ENCODE assay signal across 11 cellular contexts in genomic region chr16:50468749-50469078, GRCh38.
DNase-seq lines count a peak whose midpoint lies in the region; ATAC-seq and TF ChIP-seq lines count a peak whose summit lies in the region.
"Had no signal": no experiment of that assay in that cellular context is flagged by ENCODE, and none has a peak within 500 bp of the region (broad histone marks: within the 10 kb centered on the region; RNA-seq: fewer than 3 reads in every experiment).

No MANE protein-coding gene starts in this region.

- intact Hi-C loops in natural killer cell (cut with micrococcal nuclease) = no loop called here

- H3K9me3 ChIP-seq in iPS-20b (ENCODE audit: insufficient read depth, low read depth, low read length) = no peaks in the 10 kb centered on the region
- H3K9me3 ChIP-seq: MG63, SJSA1 had no signal

- no peak overlapping the region for H3K27ac Mint-ChIP-seq in natural killer cell
- no peak overlapping the region for H3K27ac Mint-ChIP-seq in natural killer cell treated with Interleukin-12 subunit alpha and Interleukin-12 subunit beta and Interleukin-15 and Interleukin-18, amount 100 ng/mL, for 72 hours
- no peak overlapping the region for H3K27ac Mint-ChIP-seq in activated T-helper 17 cell treated with anti-CD3 and anti-CD28 coated beads, Interleukin-2, amount 50 U/mL, for 72 hours

- H3K36me3 ChIP-seq in iPS-20b (ENCODE audit: insufficient read depth, low read depth, low read length) = no peaks in the 10 kb centered on the region
- H3K36me3 ChIP-seq: MG63, SJSA1, tibial nerve had no signal

- no peak for ATAC-seq in natural killer cell
- ATAC-seq in natural killer cell treated with Interleukin-12 subunit alpha and Interleukin-12 subunit beta and Interleukin-15 and Interleukin-18, amount 100 ng/mL, for 72 hours = no peak
- ATAC-seq in activated T-helper 17 cell treated with anti-CD3 and anti-CD28 coated beads, Interleukin-2, amount 50 U/mL, for 72 hours (replicated peaks) = no peak

- H3K4me3 ChIP-seq in iPS-20b (ENCODE audit: low read length) = peak overlapping the region; percentile 57
- H3K4me3 ChIP-seq: MG63, SJSA1 had no signal

- peaks cover 61% of the 10 kb centered on the region for H3K27me3 ChIP-seq in iPS-20b (ENCODE audit: insufficient read depth, low read length)
- H3K27me3 ChIP-seq: MG63 had no signal

- DNase-seq in natural killer cell = no peak
- DNase-seq in natural killer cell treated with Interleukin-12 subunit alpha and Interleukin-12 subunit beta and Interleukin-15 and Interleukin-18, amount 100 ng/mL, for 72 hours (ENCODE audit: low spot score) = no peak
- no peak for DNase-seq in NOMO-1 (lab: John Stamatoyannopoulos, UW; ENCODE audit: unreplicated experiment in 2 of 2)
- DNase-seq in NAMALWA (ENCODE audit: low spot score) = no peak
- no peak for DNase-seq in GM13976 (ENCODE audit: low spot score)
- no peak for DNase-seq in NCI-H69 (lab: John Stamatoyannopoulos, UW)
- DNase-seq: MG63 had no signal

- TF ChIP-seq CTCF in natural killer cell (IDR thresholded peaks at IDR 0.05) (no peak), GM13976 (IDR thresholded peaks at IDR 0.05; ENCODE audit: borderline replicate concordance, control extremely low read depth, extremely low read depth, insufficient read depth, missing control alignments) (no peak)

- peak overlapping the region; percentile 8; the same call in 1 of the 2 replicates for H3K9ac ChIP-seq in iPS-20b (ENCODE audit: low read depth, low read length)

- H3K4me1 ChIP-seq in iPS-20b (ENCODE audit: insufficient read depth, low read length) = peaks cover 12% of the 10 kb centered on the region; the same call in 1 of the 2 replicates
- H3K4me1 ChIP-seq: SJSA1 had no signal

- peaks cover 40 to 48% of the 10 kb centered on the region in 2 donors for H3K27me3 Mint-ChIP-seq in natural killer cell (ENCODE audit: low read depth in 2 of 2)
- H3K27me3 Mint-ChIP-seq in natural killer cell treated with Interleukin-12 subunit alpha and Interleukin-12 subunit beta and Interleukin-15 and Interleukin-18, amount 100 ng/mL, for 72 hours = peaks cover 31 to 32% of the 10 kb centered on the region in 2 donors
- H3K27me3 Mint-ChIP-seq in activated T-helper 17 cell treated with anti-CD3 and anti-CD28 coated beads, Interleukin-2, amount 50 U/mL, for 72 hours = peaks cover 16% of the 10 kb centered on the region

- peak overlapping the region; percentile 69 for H3K4me3 Mint-ChIP-seq in natural killer cell
- H3K4me3 Mint-ChIP-seq in natural killer cell treated with Interleukin-12 subunit alpha and Interleukin-12 subunit beta and Interleukin-15 and Interleukin-18, amount 100 ng/mL, for 72 hours = no peak overlapping the region
- H3K4me3 Mint-ChIP-seq in activated T-helper 17 cell treated with anti-CD3 and anti-CD28 coated beads, Interleukin-2, amount 50 U/mL, for 72 hours = peak overlapping the region; percentile 47

- no peaks in the 10 kb centered on the region for H3K9me3 Mint-ChIP-seq in natural killer cell
- H3K9me3 Mint-ChIP-seq in natural killer cell treated with Interleukin-12 subunit alpha and Interleukin-12 subunit beta and Interleukin-15 and Interleukin-18, amount 100 ng/mL, for 72 hours = no peaks in the 10 kb centered on the region
- H3K9me3 Mint-ChIP-seq in activated T-helper 17 cell treated with anti-CD3 and anti-CD28 coated beads, Interleukin-2, amount 50 U/mL, for 72 hours = no peaks in the 10 kb centered on the region

- no peak overlapping the region for H3K27ac ChIP-seq in iPS-20b (ENCODE audit: low read length)
- H3K27ac ChIP-seq: SJSA1, tibial nerve had no signal

- no peaks in the 10 kb centered on the region for H3K36me3 Mint-ChIP-seq in natural killer cell
- H3K36me3 Mint-ChIP-seq in natural killer cell treated with Interleukin-12 subunit alpha and Interleukin-12 subunit beta and Interleukin-15 and Interleukin-18, amount 100 ng/mL, for 72 hours = no peaks in the 10 kb centered on the region
- no peaks in the 10 kb centered on the region for H3K36me3 Mint-ChIP-seq in activated T-helper 17 cell treated with anti-CD3 and anti-CD28 coated beads, Interleukin-2, amount 50 U/mL, for 72 hours (ENCODE audit: low read depth)

- in situ Hi-C loops in GM13976 (cut with MboI; ENCODE audit: low sequenced_read_pairs, unreplicated experiment) = no loop called here

- H3K4me1 Mint-ChIP-seq in natural killer cell = no peaks in the 10 kb centered on the region
- peaks cover 0 to 7% of the 10 kb centered on the region in 2 donors for H3K4me1 Mint-ChIP-seq in natural killer cell treated with Interleukin-12 subunit alpha and Interleukin-12 subunit beta and Interleukin-15 and Interleukin-18, amount 100 ng/mL, for 72 hours (ENCODE audit: low read depth in 2 of 2)
- H3K4me1 Mint-ChIP-seq in activated T-helper 17 cell treated with anti-CD3 and anti-CD28 coated beads, Interleukin-2, amount 50 U/mL, for 72 hours = peaks cover 8% of the 10 kb centered on the region
